In genomic region chr12:93441111-93441616, GRCh38 we compare ENCODE assay signal across 8 cellular contexts. TPM values are rescaled to one million over a fixed set of nuclear protein-coding genes. Genes with fewer than 3 reads are reported as not detected.
DNase-seq lines count a peak whose midpoint lies in the region; ATAC-seq and TF ChIP-seq lines count a peak whose summit lies in the region.

No MANE protein-coding gene starts in this region.

- peak overlapping the region; percentile 90 for H3K27ac ChIP-seq in stomach smooth muscle (ENCODE audit: low read length)

- ATAC-seq in GM18519 (IDR thresholded peaks at IDR 0.05; ENCODE audit: low FRiP score, unreplicated experiment) (no peak), HG03565 (IDR thresholded peaks at IDR 0.05; ENCODE audit: unreplicated experiment) (no peak)

- H3K4me1 ChIP-seq in stomach smooth muscle (ENCODE audit: control insufficient read depth, insufficient read depth, low read length) = peaks cover 7% of the 10 kb centered on the region

- peak overlapping the region; percentile 93 for H3K27ac Mint-ChIP-seq in activated CD4-positive, alpha-beta T cell treated with anti-CD3 and anti-CD28 coated beads, Interleukin-2, amount 10 ng/mL, durations not matched to agents 7 days and 5 days
- H3K27ac Mint-ChIP-seq in mesothelial cell of epicardium = peak overlapping the region; percentile 96

- H3K36me3 Mint-ChIP-seq in activated CD4-positive, alpha-beta T cell treated with anti-CD3 and anti-CD28 coated beads, Interleukin-2, amount 10 ng/mL, durations not matched to agents 7 days and 5 days (ENCODE audit: low read depth) = peaks cover 7% of the 10 kb centered on the region
- no peaks in the 10 kb centered on the region for H3K36me3 Mint-ChIP-seq in mesothelial cell of epicardium

- DNase-seq in ELR (ENCODE audit: low read depth) = peak; percentile 55
- DNase-seq in HT-29 (ENCODE audit: low spot score) = peak; percentile 39
- peak; percentile 51 for DNase-seq in activated CD4-positive, alpha-beta T cell treated with anti-CD3 and anti-CD28 coated beads, Interleukin-2, amount 10 ng/mL, durations not matched to agents 7 days and 5 days
- DNase-seq in effector CD4-positive, alpha-beta T cell = peak; percentile 30
- peak in 1 of 2 experiments; percentile 56 for DNase-seq in mesothelial cell of epicardium (ENCODE audit: low spot score in 2 of 2, unreplicated experiment in 2 of 2)

- H3K9ac ChIP-seq in stomach smooth muscle (ENCODE audit: low read length in 2 of 2) = peak overlapping the region; percentile 81 to 84

- H3K4me1 Mint-ChIP-seq in activated CD4-positive, alpha-beta T cell treated with anti-CD3 and anti-CD28 coated beads, Interleukin-2, amount 10 ng/mL, durations not matched to agents 7 days and 5 days = peaks cover 57% of the 10 kb centered on the region
- H3K4me1 Mint-ChIP-seq in mesothelial cell of epicardium = peaks cover 39% of the 10 kb centered on the region

- H3K27me3 ChIP-seq in stomach smooth muscle (ENCODE audit: control insufficient read depth in 1 of 2, insufficient read depth in 2 of 2, low read length in 2 of 2) = no peaks in the 10 kb centered on the region

- TF ChIP-seq CTCF in mesothelial cell of epicardium (IDR thresholded peaks at IDR 0.05; ENCODE audit: unreplicated experiment) = no peak

- H3K36me3 ChIP-seq in stomach smooth muscle (ENCODE audit: control insufficient read depth in 2 of 2, insufficient read depth in 2 of 2, low read length in 2 of 2) = no peaks in the 10 kb centered on the region

- H3K4me3 Mint-ChIP-seq in activated CD4-positive, alpha-beta T cell treated with anti-CD3 and anti-CD28 coated beads, Interleukin-2, amount 10 ng/mL, durations not matched to agents 7 days and 5 days = peak overlapping the region; percentile 86
- peak overlapping the region; percentile 93 for H3K4me3 Mint-ChIP-seq in mesothelial cell of epicardium

- peak overlapping the region; percentile 74 to 90 for H3K4me3 ChIP-seq in stomach smooth muscle (ENCODE audit: low read length in 2 of 2)

- no peaks in the 10 kb centered on the region for H3K27me3 Mint-ChIP-seq in activated CD4-positive, alpha-beta T cell treated with anti-CD3 and anti-CD28 coated beads, Interleukin-2, amount 10 ng/mL, durations not matched to agents 7 days and 5 days
- H3K27me3 Mint-ChIP-seq in mesothelial cell of epicardium (ENCODE audit: low read depth) = no peaks in the 10 kb centered on the region

- H3K9me3 Mint-ChIP-seq in activated CD4-positive, alpha-beta T cell treated with anti-CD3 and anti-CD28 coated beads, Interleukin-2, amount 10 ng/mL, durations not matched to agents 7 days and 5 days = no peaks in the 10 kb centered on the region
- no peaks in the 10 kb centered on the region for H3K9me3 Mint-ChIP-seq in mesothelial cell of epicardium

- POLR2A ChIA-PET in activated CD4-positive, alpha-beta T cell treated with anti-CD3 and anti-CD28 coated beads, Interleukin-2, amount 10 ng/mL, durations not matched to agents 7 days and 5 days (lab: Charles Lee) = no interaction called here

- CTCF ChIA-PET in activated CD4-positive, alpha-beta T cell treated with anti-CD3 and anti-CD28 coated beads, Interleukin-2, amount 10 ng/mL, durations not matched to agents 7 days and 5 days (lab: Charles Lee) = no interaction called here

- H3K9me3 ChIP-seq in stomach smooth muscle (ENCODE audit: control insufficient read depth in 2 of 2, low read length in 2 of 2) = no peaks in the 10 kb centered on the region

RNA-seq across cellular contexts. Expression of gene UBE2N, which starts 0.6 kb away (rescaled TPM):
- total RNA-seq in HT-29 (2014; rRNA removed; shearing (Covaris generic)) = 179 and 240 TPM in 2 replicates
- 100 to 1,000 TPM; 157 to 189 TPM for total RNA-seq in activated CD4-positive, alpha-beta T cell treated with anti-CD3 and anti-CD28 coated beads, Interleukin-2, amount 10 ng/mL, durations not matched to agents 7 days and 5 days
- total RNA-seq in mesothelial cell of epicardium = 86.5 to 92.8 TPM (median 90.6 TPM) in 3 replicates

RNA-seq across cellular contexts. Expression of gene MRPL42, which starts 26.1 kb away (rescaled TPM):
- 39.5 and 43.4 TPM in 2 replicates for total RNA-seq in HT-29 (2014; rRNA removed; shearing (Covaris generic))
- total RNA-seq in activated CD4-positive, alpha-beta T cell treated with anti-CD3 and anti-CD28 coated beads, Interleukin-2, amount 10 ng/mL, durations not matched to agents 7 days and 5 days = 10 to 100 TPM; 55.6 to 69.0 TPM
- total RNA-seq in mesothelial cell of epicardium = 57.6 to 63.0 TPM (median 62.2 TPM) in 3 replicates
